ENCODE assay signal across 2 cellular contexts in the genomic region with DNA sequence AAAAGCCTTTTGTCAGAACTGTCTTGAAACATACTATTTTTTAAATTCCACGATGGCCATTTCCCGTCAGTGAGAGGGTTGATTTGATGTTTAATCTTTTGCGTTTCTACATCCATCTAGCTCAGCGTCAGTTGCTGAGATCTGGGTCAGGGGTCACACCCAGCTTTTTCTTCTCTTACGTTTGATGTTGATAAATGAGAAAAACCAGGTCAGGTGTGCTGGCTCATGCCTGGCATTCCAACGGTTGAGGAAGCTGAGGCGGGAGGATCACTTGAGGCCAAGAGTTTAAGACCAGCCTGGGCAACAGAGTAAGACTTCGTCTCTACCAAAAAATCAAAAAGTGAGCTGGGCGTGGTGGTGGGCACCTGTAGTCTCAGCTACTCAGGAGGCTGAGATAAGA.
TF ChIP-seq lines count a peak whose summit lies in the region.

No MANE protein-coding gene starts in this region.

TF ChIP-seq in A549, 52 proteins besides CTCF, POLR2A, EP300 and RAD21 (continued from another document):
- TF ChIP-seq, protein P1, sequence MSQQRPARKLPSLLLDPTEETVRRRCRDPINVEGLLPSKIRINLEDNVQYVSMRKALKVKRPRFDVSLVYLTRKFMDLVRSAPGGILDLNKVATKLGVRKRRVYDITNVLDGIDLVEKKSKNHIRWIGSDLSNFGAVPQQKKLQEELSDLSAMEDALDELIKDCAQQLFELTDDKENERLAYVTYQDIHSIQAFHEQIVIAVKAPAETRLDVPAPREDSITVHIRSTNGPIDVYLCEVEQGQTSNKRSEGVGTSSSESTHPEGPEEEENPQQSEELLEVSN (IDR thresholded peaks at IDR 0.05; ENCODE audit: borderline replicate concordance, low read depth) = peak; percentile 29; the same call in 1 of the 2 replicates
- TF ChIP-seq, protein P2, sequence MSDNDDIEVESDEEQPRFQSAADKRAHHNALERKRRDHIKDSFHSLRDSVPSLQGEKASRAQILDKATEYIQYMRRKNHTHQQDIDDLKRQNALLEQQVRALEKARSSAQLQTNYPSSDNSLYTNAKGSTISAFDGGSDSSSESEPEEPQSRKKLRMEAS (IDR thresholded peaks at IDR 0.05) = 0 out of 2 replicates have a peak, but pooled peaks have one; percentile 50
- peak; percentile 53; the same call in 1 of the 2 replicates for TF ChIP-seq GATA3 (IDR thresholded peaks at IDR 0.05; ENCODE audit: borderline replicate concordance)
- TF ChIP-seq, protein P3, sequence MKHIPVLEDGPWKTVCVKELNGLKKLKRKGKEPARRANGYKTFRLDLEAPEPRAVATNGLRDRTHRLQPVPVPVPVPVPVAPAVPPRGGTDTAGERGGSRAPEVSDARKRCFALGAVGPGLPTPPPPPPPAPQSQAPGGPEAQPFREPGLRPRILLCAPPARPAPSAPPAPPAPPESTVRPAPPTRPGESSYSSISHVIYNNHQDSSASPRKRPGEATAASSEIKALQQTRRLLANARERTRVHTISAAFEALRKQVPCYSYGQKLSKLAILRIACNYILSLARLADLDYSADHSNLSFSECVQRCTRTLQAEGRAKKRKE (CRISPR knock-in tag; IDR thresholded peaks at IDR 0.05; ENCODE audit: low read depth) = no peak

TF ChIP-seq in HEK293T, 16 proteins besides CTCF, POLR2A, EP300 and RAD21 (continued from another document):
- TF ChIP-seq, protein P4, sequence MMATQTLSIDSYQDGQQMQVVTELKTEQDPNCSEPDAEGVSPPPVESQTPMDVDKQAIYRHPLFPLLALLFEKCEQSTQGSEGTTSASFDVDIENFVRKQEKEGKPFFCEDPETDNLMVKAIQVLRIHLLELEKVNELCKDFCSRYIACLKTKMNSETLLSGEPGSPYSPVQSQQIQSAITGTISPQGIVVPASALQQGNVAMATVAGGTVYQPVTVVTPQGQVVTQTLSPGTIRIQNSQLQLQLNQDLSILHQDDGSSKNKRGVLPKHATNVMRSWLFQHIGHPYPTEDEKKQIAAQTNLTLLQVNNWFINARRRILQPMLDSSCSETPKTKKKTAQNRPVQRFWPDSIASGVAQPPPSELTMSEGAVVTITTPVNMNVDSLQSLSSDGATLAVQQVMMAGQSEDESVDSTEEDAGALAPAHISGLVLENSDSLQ (IDR thresholded peaks at IDR 0.05) = no peak
- no peak for TF ChIP-seq ELF4 (IDR thresholded peaks at IDR 0.05)
- no peak for TF ChIP-seq SP1 (IDR thresholded peaks at IDR 0.05)
- no peak for TF ChIP-seq TARDBP (IDR thresholded peaks at IDR 0.05)
- TF ChIP-seq ARNT (IDR thresholded peaks at IDR 0.05) = no peak
- no peak for TF ChIP-seq L3MBTL2 (conservative IDR thresholded peaks at IDR 0.05)
- TF ChIP-seq CTBP1 (IDR thresholded peaks at IDR 0.05; ENCODE audit: borderline replicate concordance) = no peak
- TF ChIP-seq FOXA1 (IDR thresholded peaks at IDR 0.05) = no peak
- TF ChIP-seq FOXM1 (IDR thresholded peaks at IDR 0.05; ENCODE audit: borderline replicate concordance) = no peak
